ENCODE assay signal across 22 cellular contexts in the genomic region with DNA sequence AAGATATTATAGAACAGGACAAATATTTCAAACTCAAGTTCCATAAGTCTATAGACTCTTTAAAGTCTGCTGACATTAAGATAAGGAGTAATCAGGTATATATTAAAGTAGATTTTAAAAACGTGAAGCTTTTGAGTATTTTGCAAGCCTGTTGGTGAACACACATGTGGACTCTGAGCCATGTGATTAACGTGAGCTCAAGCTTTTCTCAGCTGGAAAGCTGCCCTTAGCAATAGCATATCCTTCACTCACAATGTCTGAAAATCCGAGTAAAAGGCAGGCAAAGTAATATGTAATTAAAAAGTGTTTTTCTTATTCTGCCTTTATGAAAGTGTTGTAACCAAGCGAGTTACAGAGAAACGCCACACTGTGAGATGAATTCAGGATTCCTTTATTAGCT.
"Had no signal": no experiment of that assay in that cellular context is flagged by ENCODE, and none has a peak within 500 bp of the region (broad histone marks: within the 10 kb centered on the region; RNA-seq: fewer than 3 reads in every experiment).

No MANE protein-coding gene starts in this region.

- H3K9me3 ChIP-seq: esophagus muscularis mucosa, gastroesophageal sphincter, heart left ventricle, left lung, lower lobe of right lung had no signal

- H3K4me3 ChIP-seq: coronary artery, dorsolateral prefrontal cortex, esophagus muscularis mucosa, gastroesophageal sphincter, heart left ventricle, hepatocyte, left lung, lower lobe of right lung had no signal

- H3K4me3 Mint-ChIP-seq: immature natural killer cell; naive thymus-derived CD4-positive, alpha-beta T cell had no signal

- ATAC-seq: foreskin keratinocyte; gastroesophageal sphincter; heart left ventricle; left colon; left lung; left ventricle myocardium superior; lower lobe of right lung; naive thymus-derived CD4-positive, alpha-beta T cell had no signal

- H3K4me1 ChIP-seq: esophagus muscularis mucosa, foreskin keratinocyte, gastroesophageal sphincter, heart left ventricle, left lung, lower lobe of right lung had no signal

- H3K36me3 ChIP-seq: esophagus muscularis mucosa, gastroesophageal sphincter, heart left ventricle, left lung, lower lobe of right lung had no signal

- H3K27me3 Mint-ChIP-seq: naive thymus-derived CD4-positive, alpha-beta T cell had no signal

- H3K27ac Mint-ChIP-seq: immature natural killer cell; naive thymus-derived CD4-positive, alpha-beta T cell had no signal

- H3K27me3 ChIP-seq: esophagus muscularis mucosa, foreskin keratinocyte, gastroesophageal sphincter, heart left ventricle, hepatocyte, left lung had no signal

- H3K4me1 Mint-ChIP-seq: immature natural killer cell; naive thymus-derived CD4-positive, alpha-beta T cell had no signal

- DNase-seq: dermis blood vessel endothelial cell; dorsolateral prefrontal cortex; effector CD4-positive, alpha-beta T cell; effector memory CD4-positive, alpha-beta T cell; foreskin keratinocyte; heart left ventricle; hypothalamus; immature natural killer cell; islet precursor cell; kidney; kidney glomerular epithelial cell; left colon; left lung; left ventricle myocardium superior; lower lobe of right lung; mesenchymal stem cell; midbrain; naive thymus-derived CD4-positive, alpha-beta T cell had no signal

- H3K27ac ChIP-seq: coronary artery, dorsolateral prefrontal cortex, esophagus muscularis mucosa, foreskin keratinocyte, gastroesophageal sphincter, heart left ventricle, hepatocyte, left lung, lower lobe of right lung had no signal

- H3K36me3 Mint-ChIP-seq: immature natural killer cell; naive thymus-derived CD4-positive, alpha-beta T cell had no signal
